ENCODE assay signal across 11 cellular contexts in the genomic region with DNA sequence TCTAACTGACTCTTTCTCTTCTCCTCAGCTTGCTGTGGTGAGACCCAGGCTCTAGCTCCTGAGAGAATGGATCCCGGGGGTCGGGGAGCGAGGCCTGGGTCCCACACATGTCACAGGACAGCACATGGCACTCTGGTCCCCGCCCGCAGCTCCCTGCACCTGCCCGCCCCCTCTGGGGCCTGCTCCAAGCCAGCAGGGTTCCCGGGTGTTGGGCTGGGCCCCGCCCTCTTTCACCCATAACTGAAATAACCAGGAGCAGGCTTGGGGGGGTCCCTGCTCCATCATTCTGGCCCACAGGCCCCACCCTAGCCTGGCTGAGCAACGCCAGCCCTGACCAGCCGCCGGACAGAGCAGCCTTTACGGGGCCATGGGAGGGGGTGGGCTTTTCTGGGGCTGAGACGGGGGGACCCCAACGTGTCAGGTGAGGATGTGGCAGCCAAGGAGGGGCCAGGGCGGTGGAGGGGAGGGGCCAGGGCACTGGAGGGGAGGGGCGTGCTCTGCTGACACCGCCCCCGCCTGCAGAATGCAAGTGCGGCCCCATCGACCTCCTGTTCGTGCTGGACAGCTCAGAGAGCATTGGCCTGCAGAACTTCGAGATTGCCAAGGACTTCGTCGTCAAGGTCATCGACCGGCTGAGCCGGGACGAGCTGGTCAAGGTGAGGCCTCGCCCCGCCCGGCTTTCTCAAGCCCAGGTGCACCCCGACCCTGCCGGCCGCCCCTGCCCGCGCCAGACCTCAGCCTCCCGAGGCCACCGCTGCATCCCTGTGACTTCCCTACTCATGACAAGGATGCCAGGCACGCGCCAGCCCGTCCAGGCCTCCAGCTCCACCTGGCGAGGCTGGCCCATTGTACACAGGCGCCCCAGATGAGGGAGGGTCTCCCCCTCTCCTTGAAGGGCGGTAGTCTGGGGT. TPM values are rescaled to one million over a fixed set of nuclear protein-coding genes. Genes with fewer than 3 reads are reported as not detected.
A peak's percentile ranks its signal among the peaks of the same experiment; 100 is the strongest.
DNase-seq lines count a peak whose midpoint lies in the region; ATAC-seq and TF ChIP-seq lines count a peak whose summit lies in the region.
"Had no signal": no experiment of that assay in that cellular context is flagged by ENCODE, and none has a peak within 500 bp of the region (broad histone marks: within the 10 kb centered on the region; RNA-seq: fewer than 3 reads in every experiment).

No MANE protein-coding gene starts in this region.

- ATAC-seq in activated naive CD8-positive, alpha-beta T cell treated with anti-CD3 and anti-CD28 coated beads, Interleukin-2, amount 10 ng/mL, durations not matched to agents 7 days and 5 days (ENCODE audit: low read depth) = no peak
- ATAC-seq in activated naive CD8-positive, alpha-beta T cell treated with anti-CD3 and anti-CD28 coated beads, Interleukin-2, amount 50 U/mL, for 24 hours = no peak
- no peak for ATAC-seq in lower lobe of right lung

- no peaks in the 10 kb centered on the region for H3K27me3 Mint-ChIP-seq in activated naive CD8-positive, alpha-beta T cell treated with anti-CD3 and anti-CD28 coated beads, Interleukin-2, amount 10 ng/mL, durations not matched to agents 7 days and 5 days
- no peaks in the 10 kb centered on the region for H3K27me3 Mint-ChIP-seq in activated naive CD8-positive, alpha-beta T cell treated with anti-CD3 and anti-CD28 coated beads, Interleukin-2, amount 50 U/mL, for 24 hours
- no peaks in the 10 kb centered on the region for H3K27me3 Mint-ChIP-seq in endodermal cell (ENCODE audit: insufficient read depth)

- no peak overlapping the region for H3K4me3 Mint-ChIP-seq in activated naive CD8-positive, alpha-beta T cell treated with anti-CD3 and anti-CD28 coated beads, Interleukin-2, amount 10 ng/mL, durations not matched to agents 7 days and 5 days
- H3K4me3 Mint-ChIP-seq in activated naive CD8-positive, alpha-beta T cell treated with anti-CD3 and anti-CD28 coated beads, Interleukin-2, amount 50 U/mL, for 24 hours = no peak overlapping the region
- H3K4me3 Mint-ChIP-seq in endodermal cell = no peak overlapping the region

- peak; percentile 23 for DNase-seq in activated naive CD8-positive, alpha-beta T cell treated with anti-CD3 and anti-CD28 coated beads, Interleukin-2, amount 10 ng/mL, durations not matched to agents 7 days and 5 days
- no peak for DNase-seq in activated naive CD8-positive, alpha-beta T cell treated with anti-CD3 and anti-CD28 coated beads, Interleukin-2, amount 50 U/mL, for 24 hours
- DNase-seq in endodermal cell (peak; percentile 54), lower lobe of right lung (peak; percentile 43), ureter (ENCODE audit: low spot score) (peak; percentile 45), NCI-H1436 treated with DMSO at 0.1 percent for 48 hours (lab: John Stamatoyannopoulos, UW) (no peak), NAMALWA (ENCODE audit: low spot score) (no peak), RPMI8226 (no peak)
- DNase-seq: DMS 273 treated with DMSO at 0.1 percent for 48 hours; effector CD4-positive, alpha-beta T cell had no signal

- no peak for TF ChIP-seq CTCF in endodermal cell (conservative IDR thresholded peaks at IDR 0.05)
- no peak for TF ChIP-seq CTCF in lower lobe of right lung (IDR thresholded peaks at IDR 0.05)

- no peaks in the 10 kb centered on the region for H3K4me1 Mint-ChIP-seq in activated naive CD8-positive, alpha-beta T cell treated with anti-CD3 and anti-CD28 coated beads, Interleukin-2, amount 10 ng/mL, durations not matched to agents 7 days and 5 days
- no peaks in the 10 kb centered on the region for H3K4me1 Mint-ChIP-seq in activated naive CD8-positive, alpha-beta T cell treated with anti-CD3 and anti-CD28 coated beads, Interleukin-2, amount 50 U/mL, for 24 hours
- no peaks in the 10 kb centered on the region for H3K4me1 Mint-ChIP-seq in endodermal cell

- POLR2A ChIA-PET in activated naive CD8-positive, alpha-beta T cell treated with anti-CD3 and anti-CD28 coated beads, Interleukin-2, amount 10 ng/mL, durations not matched to agents 7 days and 5 days (lab: Charles Lee) = interaction anchor here (0.6 kb wide), 1 partner anchor 27 kb away, joined by 6 read pairs; no protein-coding TSS in a partner anchor

- H3K27me3 ChIP-seq in endodermal cell (ENCODE audit: control insufficient read depth, insufficient read depth, low read length, poor library complexity, severe bottlenecking) = no peaks in the 10 kb centered on the region
- no peaks in the 10 kb centered on the region for H3K27me3 ChIP-seq in lower lobe of right lung (ENCODE audit: low read depth)

- H3K27ac Mint-ChIP-seq in activated naive CD8-positive, alpha-beta T cell treated with anti-CD3 and anti-CD28 coated beads, Interleukin-2, amount 10 ng/mL, durations not matched to agents 7 days and 5 days = no peak overlapping the region
- no peak overlapping the region for H3K27ac Mint-ChIP-seq in activated naive CD8-positive, alpha-beta T cell treated with anti-CD3 and anti-CD28 coated beads, Interleukin-2, amount 50 U/mL, for 24 hours
- no peak overlapping the region for H3K27ac Mint-ChIP-seq in endodermal cell

- H3K36me3 ChIP-seq in endodermal cell (ENCODE audit: control insufficient read depth, insufficient read depth, low read length) (no peaks in the 10 kb centered on the region), lower lobe of right lung (peaks cover 36% of the 10 kb centered on the region)

- H3K36me3 Mint-ChIP-seq in activated naive CD8-positive, alpha-beta T cell treated with anti-CD3 and anti-CD28 coated beads, Interleukin-2, amount 10 ng/mL, durations not matched to agents 7 days and 5 days = no peaks in the 10 kb centered on the region
- H3K36me3 Mint-ChIP-seq in activated naive CD8-positive, alpha-beta T cell treated with anti-CD3 and anti-CD28 coated beads, Interleukin-2, amount 50 U/mL, for 24 hours (ENCODE audit: low read depth) = no peaks in the 10 kb centered on the region
- peaks cover 29% of the 10 kb centered on the region for H3K36me3 Mint-ChIP-seq in endodermal cell (ENCODE audit: low read depth)

- H3K9ac ChIP-seq in endodermal cell (ENCODE audit: extremely low read depth, low read length, poor library complexity, severe bottlenecking) = no peak overlapping the region

- no peak overlapping the region for H3K27ac ChIP-seq in endodermal cell (ENCODE audit: low read depth, low read length)
- H3K27ac ChIP-seq in lower lobe of right lung = no peak overlapping the region

- H3K9me3 Mint-ChIP-seq in activated naive CD8-positive, alpha-beta T cell treated with anti-CD3 and anti-CD28 coated beads, Interleukin-2, amount 10 ng/mL, durations not matched to agents 7 days and 5 days = no peaks in the 10 kb centered on the region
- H3K9me3 Mint-ChIP-seq in activated naive CD8-positive, alpha-beta T cell treated with anti-CD3 and anti-CD28 coated beads, Interleukin-2, amount 50 U/mL, for 24 hours = no peaks in the 10 kb centered on the region
- no peaks in the 10 kb centered on the region for H3K9me3 Mint-ChIP-seq in endodermal cell

- H3K4me1 ChIP-seq in endodermal cell (ENCODE audit: control insufficient read depth, insufficient read depth, low read length) (no peaks in the 10 kb centered on the region), lower lobe of right lung (no peaks in the 10 kb centered on the region)

- H3K4me3 ChIP-seq in endodermal cell (ENCODE audit: low read length) = no peak overlapping the region
- no peak overlapping the region for H3K4me3 ChIP-seq in lower lobe of right lung

- WGBS in endodermal cell (ENCODE audit: insufficient coverage in 1 of 2, insufficient read length in 1 of 2), 2 experiments = 86 to 90% methylated on average over 32 to 44 of the region's 44 CpGs

- intact Hi-C loops in lower lobe of right lung (cut with DNase I) = no loop called here

- H3K9me3 ChIP-seq in endodermal cell (ENCODE audit: control insufficient read depth, low read length) (no peaks in the 10 kb centered on the region), lower lobe of right lung (no peaks in the 10 kb centered on the region)

RNA-seq across cellular contexts. Expression of gene COL6A1, which starts 19.4 kb away (rescaled TPM):
- total RNA-seq in activated naive CD8-positive, alpha-beta T cell treated with anti-CD3 and anti-CD28 coated beads, Interleukin-2, amount 10 ng/mL, durations not matched to agents 7 days and 5 days = 1 to 10 TPM; 3.5 to 3.8 TPM
- total RNA-seq in endodermal cell = 100 to 1,000 TPM; 232 to 407 TPM
- 172 TPM for polyA plus RNA-seq in endodermal cell (2013, experiment 1 of 2)
- polyA plus RNA-seq in endodermal cell (2013, experiment 2 of 2) = 154 TPM
- total RNA-seq in lower lobe of right lung = 148 TPM
- 289 TPM for total RNA-seq in ureter
- total RNA-seq: OCI-LY7 had no signal

Comparison
In these comparisons a context has a peak if more than half of its experiments do, and no peak if none do; other contexts are left out.
1. DNase-seq: peak in activated naive CD8-positive, alpha-beta T cell treated with anti-CD3 and anti-CD28 coated beads, Interleukin-2, amount 10 ng/mL, durations not matched to agents 7 days and 5 days (single experiment), endodermal cell (single experiment), lower lobe of right lung (single experiment) and ureter (single experiment); none in activated naive CD8-positive, alpha-beta T cell treated with anti-CD3 and anti-CD28 coated beads, Interleukin-2, amount 50 U/mL, for 24 hours (single experiment), NCI-H1436 treated with DMSO at 0.1 percent for 48 hours (single experiment), NAMALWA (single experiment) and RPMI8226 (single experiment).
2. RNA of gene COL6A1, which starts 19.4 kb away (total RNA-seq): 232 to 407 TPM in endodermal cell, 289 TPM in ureter (single experiment) and 148 TPM in lower lobe of right lung (single experiment); 3.5 to 3.8 TPM in activated naive CD8-positive, alpha-beta T cell treated with anti-CD3 and anti-CD28 coated beads, Interleukin-2, amount 10 ng/mL, durations not matched to agents 7 days and 5 days; every median in the first group is over 10 times any median in the second.